Comparison of ENCODE assay signal across 8 cellular contexts in genomic region chr15:40357723-40358491, GRCh38. TPM values are rescaled to one million over a fixed set of nuclear protein-coding genes. Genes with fewer than 3 reads are reported as not detected.
A peak's percentile ranks its signal among the peaks of the same experiment; 100 is the strongest.
DNase-seq lines count a peak whose midpoint lies in the region; ATAC-seq, FAIRE-seq and TF ChIP-seq lines count a peak whose summit lies in the region.

DISP2 (plus strand) TSS chr15:40358219; CDS start chr15:40358322, 103 bp downstream.

- peak; percentile 72 for ATAC-seq in GM18861 (IDR thresholded peaks at IDR 0.05; ENCODE audit: unreplicated experiment)
- peak; percentile 64 for ATAC-seq in HG03097 (IDR thresholded peaks at IDR 0.05; ENCODE audit: low FRiP score, unreplicated experiment)

- no peaks in the 10 kb centered on the region for H3F3A ChIP-seq in smooth muscle cell (ENCODE audit: low read depth)

- TF ChIP-seq CTCF in bronchial epithelial cell (IDR thresholded peaks at IDR 0.05; ENCODE audit: insufficient read depth, low read length, severe bottlenecking) (no peak), smooth muscle cell (IDR thresholded peaks at IDR 0.05; ENCODE audit: borderline replicate concordance, insufficient read depth, poor library complexity, severe bottlenecking) (no peak)

- H3K9me3 Mint-ChIP-seq in immature natural killer cell, result no peaks in the 10 kb centered on the region

- H3K4me3 Mint-ChIP-seq in immature natural killer cell, result peak within 1 kb of the TSS; percentile 78 to 89 (median 85)

- peaks cover 11 to 20% of the 10 kb centered on the region in 2 donors for H3K4me1 Mint-ChIP-seq in immature natural killer cell

- no peaks in the 10 kb centered on the region for H3K9me3 ChIP-seq in smooth muscle cell (replicated peaks; ENCODE audit: low read depth)

- no peak within 1 kb of the TSS for H3K27ac ChIP-seq in smooth muscle cell (ENCODE audit: low read depth)

- H3K36me3 ChIP-seq in bronchial epithelial cell (ENCODE audit: control insufficient read depth, insufficient read depth, low read length), result no peaks in the 10 kb centered on the region
- H3K36me3 ChIP-seq in smooth muscle cell (ENCODE audit: low read depth), result no peaks in the 10 kb centered on the region

- H3K4me1 ChIP-seq in smooth muscle cell (ENCODE audit: low read depth), result no peaks in the 10 kb centered on the region

- H2AFZ ChIP-seq in smooth muscle cell (ENCODE audit: low read depth), result peak within 1 kb of the TSS; percentile 98

- no peaks in the 10 kb centered on the region for H3K79me2 ChIP-seq in smooth muscle cell (ENCODE audit: low read depth)

- H3K4me3 ChIP-seq in bronchial epithelial cell (ENCODE audit: low read depth, low read length) (peak within 1 kb of the TSS; percentile 33), smooth muscle cell (peak within 1 kb of the TSS; percentile 59)

- peaks cover 3 to 10% (median 8%) of the 10 kb centered on the region in 3 donors for H3K27me3 Mint-ChIP-seq in immature natural killer cell (ENCODE audit: low read depth in 3 of 3)

- no peak within 1 kb of the TSS for H3K9ac ChIP-seq in smooth muscle cell (ENCODE audit: low read depth)

- no peaks in the 10 kb centered on the region for H4K20me1 ChIP-seq in smooth muscle cell (ENCODE audit: low read depth)

- DNase-seq in A172 (ENCODE audit: low spot score) (peak; percentile 60), NCI-H345 treated with DMSO at 0.1 percent for 48 hours (lab: John Stamatoyannopoulos, UW; ENCODE audit: unreplicated experiment) (peak; percentile 60), bronchial epithelial cell (ENCODE audit: low read depth) (peak; percentile 56), immature natural killer cell (peak; percentile 91 to 93 (median 91)), smooth muscle cell (lab: John Stamatoyannopoulos, UW; ENCODE audit: unreplicated experiment) (peak; percentile 82)
- peak; percentile 80 to 90 (median 84) for DNase-seq in activated CD4-positive, CD25-positive, alpha-beta regulatory T cell (lab: John Stamatoyannopoulos, UW)

- H3K27me3 ChIP-seq in bronchial epithelial cell (ENCODE audit: control insufficient read depth, insufficient read depth, low read length) (peaks cover 5% of the 10 kb centered on the region), smooth muscle cell (ENCODE audit: low read depth) (peaks cover 12% of the 10 kb centered on the region)

- FAIRE-seq in bronchial epithelial cell (lab: Jason Lieb, UNC), result no peak

- H3K36me3 Mint-ChIP-seq in immature natural killer cell, result peaks cover 0 to 6% (median 4%) of the 10 kb centered on the region in 3 donors

- 5% methylated on average over 69 of the region's 82 CpGs for WGBS in smooth muscle cell (ENCODE audit: low lambda C conversion rate)

- peak within 1 kb of the TSS in 1 of 6 donors; percentile 37 for H3K27ac Mint-ChIP-seq in immature natural killer cell

- H3K4me2 ChIP-seq in smooth muscle cell, result peak within 1 kb of the TSS; percentile 96

RNA-seq across cellular contexts. Expression of gene DISP2, which starts in this region (rescaled TPM):
- 0.19 and 0.36 TPM in 2 replicates for total RNA-seq in A172 (2014; rRNA removed; shearing (Covaris generic))
- total RNA-seq in bronchial epithelial cell (under 0.01 TPM in 1 of 2 replicates, not detected in the other), smooth muscle cell (0.04 and 0.58 TPM in 2 replicates)
- polyA plus RNA-seq in immature natural killer cell (1 to 10 TPM in 1 of 3 donors, under 1 TPM in 2; 0.03 to 1.1 (median 0.38) TPM), smooth muscle cell (0.46 and 0.90 TPM in 2 replicates)

Comparison
In these comparisons a context has a peak if more than half of its experiments do, and no peak if none do; other contexts are left out.
1. Peak in DNase-seq in A172; RNA of the gene not detected or under 1 TPM.
2. Peak in DNase-seq and H3K4me3 ChIP-seq in bronchial epithelial cell; RNA of the gene not detected or under 1 TPM.
3. Peak in DNase-seq, H3K4me3 ChIP-seq and H3K4me2 ChIP-seq in smooth muscle cell; RNA of the gene not detected or under 1 TPM.